14 cellular contexts compared by ENCODE assay signal in genomic region chr6:30766461-30767157, GRCh38. TPM values are rescaled to one million over a fixed set of nuclear protein-coding genes. Genes with fewer than 3 reads are reported as not detected.
A peak's percentile ranks its signal among the peaks of the same experiment; 100 is the strongest.
DNase-seq lines count a peak whose midpoint lies in the region; ATAC-seq, FAIRE-seq and TF ChIP-seq lines count a peak whose summit lies in the region.
"Had no signal": no experiment of that assay in that cellular context is flagged by ENCODE, and none has a peak within 500 bp of the region (broad histone marks: within the 10 kb centered on the region; RNA-seq: fewer than 3 reads in every experiment).

No MANE protein-coding gene starts in this region.

- POLR2A ChIA-PET in AG04450 (lab: Yijun Ruan, JAX): interaction anchor here (0.5 to 1.4 kb wide), 2 partner anchors 23 to 84 kb away, joined by 4 to 7 read pairs; partner anchors contain the start of gene IER3
- POLR2A ChIA-PET in HCT116 (lab: Charles Lee): interaction anchor here (0.8 to 12.4 kb wide), 9 partner anchors 8 to 52 kb away, joined by 3 to 195 read pairs (median 37); partner anchors contain the start of genes FLOT1 and IER3
- POLR2A ChIA-PET in HepG2 (lab: Yijun Ruan, JAX): interaction anchor here (0.9 to 11.8 kb wide), 7 partner anchors 14 to 61 kb away, joined by 3 to 414 read pairs (median 4); partner anchors contain the start of genes FLOT1, IER3 and MDC1

- H3K4me3 ChIP-seq in AG04450 (ENCODE audit: low read depth, low read length) (no peak overlapping the region), HCT116 (replicated peaks in 1 of 2; ENCODE audit: low read depth in 1 of 2, low read length in 2 of 2) (no peak overlapping the region), astrocyte (ENCODE audit: insufficient read depth, low read depth, low read length) (no peak overlapping the region), HepG2 (replicated peaks in 1 of 3; ENCODE audit: insufficient read depth in 1 of 3, low read depth in 2 of 3, low read length in 3 of 3) (no peak overlapping the region)
- H3K4me3 ChIP-seq: BLaER1 had no signal

- in situ Hi-C loops in HepG2 (cut with HindIII; ENCODE audit: extremely low pct_ligation_motif_present, low pct_unique_long_range_greater_than_20kb): no loop called here

- FAIRE-seq in astrocyte (lab: Jason Lieb, UNC) (no peak), HepG2 (lab: Jason Lieb, UNC) (no peak)

- H4K20me1 ChIP-seq in HCT116 (ENCODE audit: insufficient read depth) (no peaks in the 10 kb centered on the region), astrocyte (ENCODE audit: insufficient read depth, low read length) (no peaks in the 10 kb centered on the region), HepG2 (ENCODE audit: insufficient read depth, low read length) (no peaks in the 10 kb centered on the region)
- H4K20me1 ChIP-seq: BLaER1 had no signal

- RAD21 ChIA-PET in HCT116 (lab: Charles Lee; ENCODE audit: low non-redundant PET in 1 of 2, low total read pairs in 2 of 2, uncharacterized antibody in 2 of 2, unreplicated experiment in 2 of 2): interaction anchor here in 1 of 2 experiments (0.7 kb wide), 1 partner anchor 14 kb away, joined by 3 read pairs; no protein-coding TSS in a partner anchor

- 89% methylated on average over 6 of the region's 6 CpGs for WGBS in HepG2 (ENCODE audit: low lambda C conversion rate)

- H3K36me3 Mint-ChIP-seq in astrocyte (ENCODE audit: low read depth, unreplicated experiment): peaks cover 6% of the 10 kb centered on the region

- peaks cover 58% of the 10 kb centered on the region for H3K4me1 Mint-ChIP-seq in astrocyte (ENCODE audit: low read depth, unreplicated experiment)

- no peak overlapping the region for H2AFZ ChIP-seq in HCT116 (ENCODE audit: low read depth, low read length, poor library complexity, severe bottlenecking)
- no peak overlapping the region for H2AFZ ChIP-seq in astrocyte (ENCODE audit: low read depth, low read length)
- H2AFZ ChIP-seq in HepG2 (ENCODE audit: low read length): no peak overlapping the region

- TF ChIP-seq CTCF in AG04450 (IDR thresholded peaks at IDR 0.05; ENCODE audit: low read depth, low read length) (no peak), HCT116 (IDR thresholded peaks at IDR 0.05 in 2 of 3, conservative IDR thresholded peaks at IDR 0.05 in 1 of 3; ENCODE audit: borderline replicate concordance in 1 of 3, insufficient read depth in 1 of 3, low read depth in 2 of 3, low read length in 2 of 3) (no peak), astrocyte (IDR thresholded peaks at IDR 0.05; ENCODE audit: insufficient read depth, low read depth, low read length) (no peak), HepG2 (CRISPR knock-in tag; IDR thresholded peaks at IDR 0.05) (no peak)

- no peaks in the 10 kb centered on the region for H3K9me2 ChIP-seq in HCT116 (ENCODE audit: insufficient read depth)

- peaks cover 76 to 80% of the 10 kb centered on the region in 2 experiments for H3K4me1 ChIP-seq in HCT116 (ENCODE audit: control insufficient read depth in 1 of 2, insufficient read depth in 2 of 2, low read length in 2 of 2)
- peaks cover 47% of the 10 kb centered on the region for H3K4me1 ChIP-seq in astrocyte (ENCODE audit: insufficient read depth, low read length)
- H3K4me1 ChIP-seq in HepG2 (ENCODE audit: insufficient read depth, low read length): peaks cover 95% of the 10 kb centered on the region

- H3K9ac ChIP-seq in HCT116 (ENCODE audit: low read length) (0 out of 2 replicates have a peak overlapping the region, but pooled peaks have one; percentile 18), astrocyte (ENCODE audit: low read length) (peak overlapping the region; percentile 1), HepG2 (ENCODE audit: insufficient read depth, low read depth, low read length) (peak overlapping the region; percentile 6)
- H3K9ac ChIP-seq: BLaER1 had no signal

- BruUV-seq in HCT116 (replicated peaks; lab: Mats Ljungman, UMichigan) (no TSS peak), HepG2 (replicated peaks; lab: Mats Ljungman, UMichigan) (no TSS peak)

- H3K4me2 ChIP-seq in HCT116 (ENCODE audit: low read length): 0 out of 2 replicates have a peak overlapping the region, but pooled peaks have one; percentile 8
- H3K4me2 ChIP-seq in astrocyte (ENCODE audit: low read length): no peak overlapping the region
- no peak overlapping the region for H3K4me2 ChIP-seq in HepG2 (ENCODE audit: low read depth, low read length)

- CTCF ChIA-PET in AG04450 (lab: Charles Lee): interaction anchor here (0.6 to 1.0 kb wide), 4 partner anchors 10 to 149 kb away, joined by 3 to 5 read pairs (median 3); partner anchors contain the start of gene VARS2
- CTCF ChIA-PET in HCT116 (lab: Charles Lee): interaction anchor here (1.3 kb wide), 1 partner anchor 14 kb away, joined by 3 read pairs; no protein-coding TSS in a partner anchor
- CTCF ChIA-PET in HepG2 (lab: Yijun Ruan, JAX; ENCODE audit: low intra/inter-chr PET ratio, low total read pairs): no interaction called here

- no peaks in the 10 kb centered on the region for H3K9me3 ChIP-seq in AG04450 (ENCODE audit: control insufficient read depth, insufficient read depth, low read length)
- H3K9me3 ChIP-seq in HCT116 (ENCODE audit: control insufficient read depth in 1 of 2, insufficient read depth in 1 of 2, low read depth in 1 of 2, low read length in 2 of 2): no peaks in the 10 kb centered on the region
- no peaks in the 10 kb centered on the region for H3K9me3 ChIP-seq in astrocyte (ENCODE audit: insufficient read depth, low read depth, low read length)
- H3K9me3 ChIP-seq in HepG2 (ENCODE audit: low read length): no peaks in the 10 kb centered on the region

- DNase-seq in AG04450 (ENCODE audit: low read depth, low spot score) (no peak), HCT116 (ENCODE audit: low read depth, low spot score) (no peak), astrocyte (ENCODE audit: low read depth) (no peak), HepG2 (ENCODE audit: low spot score) (no peak), kidney glomerular epithelial cell (lab: John Stamatoyannopoulos, UW) (no peak), head of caudate nucleus (no peak)
- DNase-seq: EL, Kasumi-1, NCI-H1694 treated with DMSO at 0.1 percent for 48 hours, NCI-H526, retina had no signal

- TF ChIP-seq EP300 in HepG2 (IDR thresholded peaks at IDR 0.05; ENCODE audit: low read depth in 2 of 2, low read length in 2 of 2) (no peak), HepG2 (CRISPR knock-in tag; IDR thresholded peaks at IDR 0.05; ENCODE audit: borderline replicate concordance) (no peak)

- no peaks in the 10 kb centered on the region for H3K27me3 Mint-ChIP-seq in astrocyte (ENCODE audit: low read depth, unreplicated experiment)

- ATAC-seq in HCT116 (no peak), HepG2 (no peak), HG03139 (IDR thresholded peaks at IDR 0.05; ENCODE audit: unreplicated experiment) (no peak), GM18519 (IDR thresholded peaks at IDR 0.05; ENCODE audit: low FRiP score, unreplicated experiment) (no peak)

- H3K4me3 Mint-ChIP-seq in astrocyte (ENCODE audit: unreplicated experiment): no peak overlapping the region

- intact Hi-C loops in HCT116 (cut with micrococcal nuclease) (no loop called here), HepG2 (cut with micrococcal nuclease; ENCODE audit: unreplicated experiment) (no loop called here), head of caudate nucleus (cut with DNase I) (no loop called here)

- H3K27ac Mint-ChIP-seq in astrocyte (ENCODE audit: unreplicated experiment): peak overlapping the region; percentile 76

- H3K27ac ChIP-seq in AG04450 (ENCODE audit: low read depth, low read length): peak overlapping the region; percentile 21
- H3K27ac ChIP-seq in HCT116 (ENCODE audit: low read depth, low read length): peak overlapping the region; percentile 17; the same call in 1 of the 2 replicates
- H3K27ac ChIP-seq in astrocyte (ENCODE audit: low read depth, low read length): no peak overlapping the region
- peak overlapping the region; percentile 98 for H3K27ac ChIP-seq in HepG2 (ENCODE audit: extremely low read length, insufficient read depth, low read length)
- H3K27ac ChIP-seq: BLaER1 had no signal

- no peaks in the 10 kb centered on the region for H3K9me3 Mint-ChIP-seq in astrocyte (ENCODE audit: unreplicated experiment)

- H3K79me2 ChIP-seq in HCT116 (ENCODE audit: insufficient read depth, low read length): no peaks in the 10 kb centered on the region
- no peaks in the 10 kb centered on the region for H3K79me2 ChIP-seq in astrocyte (ENCODE audit: insufficient read depth, low read length)
- no peaks in the 10 kb centered on the region for H3K79me2 ChIP-seq in HepG2 (ENCODE audit: insufficient read depth, low read length)

- H3K36me3 ChIP-seq in HCT116 (ENCODE audit: control insufficient read depth in 1 of 2, insufficient read depth in 2 of 2, low read length in 2 of 2) (no peaks in the 10 kb centered on the region), astrocyte (ENCODE audit: insufficient read depth, low read length) (no peaks in the 10 kb centered on the region), HepG2 (replicated peaks in 1 of 2; ENCODE audit: control insufficient read depth in 1 of 2, insufficient read depth in 2 of 2, low read length in 2 of 2) (no peaks in the 10 kb centered on the region)
- H3K36me3 ChIP-seq: BLaER1 had no signal

- no peak for TF ChIP-seq RAD21 in HCT116 (IDR thresholded peaks at IDR 0.05; ENCODE audit: low read depth)
- no peak for TF ChIP-seq RAD21 in HepG2 (CRISPR knock-in tag; IDR thresholded peaks at IDR 0.05)

- no peaks in the 10 kb centered on the region for H3K27me3 ChIP-seq in AG04450 (ENCODE audit: control insufficient read depth, insufficient read depth, low read length)
- H3K27me3 ChIP-seq in HCT116 (ENCODE audit: insufficient read depth, low read length): no peaks in the 10 kb centered on the region
- H3K27me3 ChIP-seq in astrocyte (ENCODE audit: insufficient read depth, low read length): no peaks in the 10 kb centered on the region
- H3K27me3 ChIP-seq in HepG2 (ENCODE audit: control insufficient read depth in 1 of 2, insufficient read depth in 2 of 2, low read length in 2 of 2): no peaks in the 10 kb centered on the region
- H3K27me3 ChIP-seq: BLaER1 had no signal

- no peak for TF ChIP-seq POLR2A in HCT116 (IDR thresholded peaks at IDR 0.05; ENCODE audit: borderline replicate concordance, extremely low read depth, insufficient read depth, insufficient read length)
- no peak for TF ChIP-seq POLR2A in HepG2 (IDR thresholded peaks at IDR 0.05; ENCODE audit: insufficient read depth in 1 of 2, low read depth in 2 of 2, low read length in 2 of 2)

RNA-seq across cellular contexts. Expression of gene IER3, which starts 22.3 kb away (rescaled TPM):
- polyA plus RNA-seq in AG04450 (2011; rRNA removed) (85.2 and 98.7 TPM in 2 replicates), HepG2 (2011; rRNA removed) (131 and 151 TPM in 2 replicates)
- 59.6 and 80.4 TPM in 2 replicates for polyA minus RNA-seq in AG04450 (2011; rRNA and poly(A)+ RNA removed)
- total RNA-seq in HCT116 (2021; ENCODE audit: unreplicated experiment) (952 TPM), astrocyte (216 and 221 TPM in 2 replicates), HepG2 (2016; rRNA removed; fragmentation: Illumina TruSeq; extraction: Trizol) (28.7 and 51.1 TPM in 2 replicates)
- 1,025 and 1,062 TPM in 2 replicates for polyA plus RNA-seq in HCT116 (2012)
- total RNA-seq in HepG2 (2016; cell fraction: cytosol; rRNA removed; fragmentation: Illumina TruSeq; extraction: Trizol; ENCODE audit: low read depth): 83.5 and 89.8 TPM in 2 replicates
- total RNA-seq in HepG2 (2016; cell fraction: insoluble cytoplasmic fraction; rRNA removed; fragmentation: Illumina TruSeq; extraction: Trizol): 25.7 and 52.1 TPM in 2 replicates
- 91.3 and 101 TPM in 2 replicates for total RNA-seq in HepG2 (2016; cell fraction: membrane; rRNA removed; fragmentation: Illumina TruSeq; extraction: Trizol)
- 33.1 and 34.2 TPM in 2 replicates for total RNA-seq in HepG2 (2016; cell fraction: nucleus; rRNA removed; fragmentation: Illumina TruSeq; extraction: Trizol)
- polyA plus RNA-seq in HepG2 (2011; cell fraction: cytosol; rRNA removed): 117 TPM in 2 replicates
- polyA plus RNA-seq in HepG2 (2011; cell fraction: nucleus; rRNA removed): 111 and 130 TPM in 2 replicates
- polyA plus RNA-seq in HepG2 (2012): 130 and 313 TPM in 2 replicates
- 21.8 and 24.4 TPM in 2 replicates for polyA plus RNA-seq in HepG2 (2016; cell fraction: cytosol; fragmentation: Illumina TruSeq; extraction: Trizol; ENCODE audit: low read depth)
- 28.6 and 30.4 TPM in 2 replicates for polyA plus RNA-seq in HepG2 (2016; cell fraction: insoluble cytoplasmic fraction; fragmentation: Illumina TruSeq; extraction: Trizol; ENCODE audit: low read depth)
- 23.7 and 25.1 TPM in 2 replicates for polyA plus RNA-seq in HepG2 (2016; cell fraction: membrane; fragmentation: Illumina TruSeq; extraction: Trizol; ENCODE audit: low read depth)
- polyA plus RNA-seq in HepG2 (2016; cell fraction: nucleus; fragmentation: Illumina TruSeq; extraction: Trizol; ENCODE audit: insufficient read depth, low read depth): 72.1 and 79.6 TPM in 2 replicates
- 19.0 and 307 TPM in 2 replicates for polyA minus RNA-seq in HepG2 (2011; rRNA and poly(A)+ RNA removed; ENCODE audit: low replicate concordance)
- 213 and 378 TPM in 2 replicates for polyA minus RNA-seq in HepG2 (2011; cell fraction: cytosol; rRNA and poly(A)+ RNA removed)
- polyA minus RNA-seq in HepG2 (2011; cell fraction: nucleus; rRNA and poly(A)+ RNA removed): 95.2 and 99.7 TPM in 2 replicates

RNA-seq across cellular contexts. Expression of gene FLOT1, which starts 24.1 kb away (rescaled TPM):
- 155 and 156 TPM in 2 replicates for polyA plus RNA-seq in AG04450 (2011; rRNA removed)
- 96.0 and 99.8 TPM in 2 replicates for polyA minus RNA-seq in AG04450 (2011; rRNA and poly(A)+ RNA removed)
- total RNA-seq in HCT116 (2021; ENCODE audit: unreplicated experiment): 117 TPM
- polyA plus RNA-seq in HCT116 (2012): 124 and 132 TPM in 2 replicates
- 77.6 and 85.2 TPM in 2 replicates for total RNA-seq in astrocyte
- total RNA-seq in HepG2 (2016; rRNA removed; fragmentation: Illumina TruSeq; extraction: Trizol): 77.8 and 82.3 TPM in 2 replicates
- total RNA-seq in HepG2 (2016; cell fraction: cytosol; rRNA removed; fragmentation: Illumina TruSeq; extraction: Trizol; ENCODE audit: low read depth): 113 and 115 TPM in 2 replicates
- total RNA-seq in HepG2 (2016; cell fraction: insoluble cytoplasmic fraction; rRNA removed; fragmentation: Illumina TruSeq; extraction: Trizol): 72.3 and 79.6 TPM in 2 replicates
- 145 and 152 TPM in 2 replicates for total RNA-seq in HepG2 (2016; cell fraction: membrane; rRNA removed; fragmentation: Illumina TruSeq; extraction: Trizol)
- total RNA-seq in HepG2 (2016; cell fraction: nucleus; rRNA removed; fragmentation: Illumina TruSeq; extraction: Trizol): 43.2 and 49.0 TPM in 2 replicates
- 130 and 150 TPM in 2 replicates for polyA plus RNA-seq in HepG2 (2011; rRNA removed)
- 126 and 128 TPM in 2 replicates for polyA plus RNA-seq in HepG2 (2011; cell fraction: cytosol; rRNA removed)
- 139 and 173 TPM in 2 replicates for polyA plus RNA-seq in HepG2 (2011; cell fraction: nucleus; rRNA removed)
- 119 and 142 TPM in 2 replicates for polyA plus RNA-seq in HepG2 (2012)
- 217 and 220 TPM in 2 replicates for polyA plus RNA-seq in HepG2 (2016; cell fraction: cytosol; fragmentation: Illumina TruSeq; extraction: Trizol; ENCODE audit: low read depth)
- 116 and 125 TPM in 2 replicates for polyA plus RNA-seq in HepG2 (2016; cell fraction: insoluble cytoplasmic fraction; fragmentation: Illumina TruSeq; extraction: Trizol; ENCODE audit: low read depth)
- polyA plus RNA-seq in HepG2 (2016; cell fraction: membrane; fragmentation: Illumina TruSeq; extraction: Trizol; ENCODE audit: low read depth): 219 and 220 TPM in 2 replicates
- 146 and 154 TPM in 2 replicates for polyA plus RNA-seq in HepG2 (2016; cell fraction: nucleus; fragmentation: Illumina TruSeq; extraction: Trizol; ENCODE audit: insufficient read depth, low read depth)
- 102 and 133 TPM in 2 replicates for polyA minus RNA-seq in HepG2 (2011; rRNA and poly(A)+ RNA removed; ENCODE audit: low replicate concordance)
- polyA minus RNA-seq in HepG2 (2011; cell fraction: cytosol; rRNA and poly(A)+ RNA removed): 49.8 and 51.9 TPM in 2 replicates
- polyA minus RNA-seq in HepG2 (2011; cell fraction: nucleus; rRNA and poly(A)+ RNA removed): 34.5 and 57.3 TPM in 2 replicates

RNA-seq across cellular contexts. Expression of gene TUBB, which starts 46.5 kb away (rescaled TPM):
- polyA plus RNA-seq in AG04450 (2011; rRNA removed) (1,457 and 1,715 TPM in 2 replicates), HepG2 (2011; rRNA removed) (980 and 1,163 TPM in 2 replicates)
- 1,694 and 2,026 TPM in 2 replicates for polyA minus RNA-seq in AG04450 (2011; rRNA and poly(A)+ RNA removed)
- total RNA-seq in HCT116 (2021; ENCODE audit: unreplicated experiment) (886 TPM), astrocyte (815 and 887 TPM in 2 replicates), HepG2 (2016; rRNA removed; fragmentation: Illumina TruSeq; extraction: Trizol) (911 and 1,275 TPM in 2 replicates)
- polyA plus RNA-seq in HCT116 (2012): 716 and 796 TPM in 2 replicates
- total RNA-seq in HepG2 (2016; cell fraction: cytosol; rRNA removed; fragmentation: Illumina TruSeq; extraction: Trizol; ENCODE audit: low read depth): 241 and 250 TPM in 2 replicates
- total RNA-seq in HepG2 (2016; cell fraction: insoluble cytoplasmic fraction; rRNA removed; fragmentation: Illumina TruSeq; extraction: Trizol): 892 and 1,275 TPM in 2 replicates
- total RNA-seq in HepG2 (2016; cell fraction: membrane; rRNA removed; fragmentation: Illumina TruSeq; extraction: Trizol): 542 and 545 TPM in 2 replicates
- total RNA-seq in HepG2 (2016; cell fraction: nucleus; rRNA removed; fragmentation: Illumina TruSeq; extraction: Trizol): 386 and 402 TPM in 2 replicates
- polyA plus RNA-seq in HepG2 (2011; cell fraction: cytosol; rRNA removed): 853 and 1,099 TPM in 2 replicates
- polyA plus RNA-seq in HepG2 (2011; cell fraction: nucleus; rRNA removed): 241 and 246 TPM in 2 replicates
- 478 and 597 TPM in 2 replicates for polyA plus RNA-seq in HepG2 (2012)
- 300 and 321 TPM in 2 replicates for polyA plus RNA-seq in HepG2 (2016; cell fraction: cytosol; fragmentation: Illumina TruSeq; extraction: Trizol; ENCODE audit: low read depth)
- 2,019 and 2,085 TPM in 2 replicates for polyA plus RNA-seq in HepG2 (2016; cell fraction: insoluble cytoplasmic fraction; fragmentation: Illumina TruSeq; extraction: Trizol; ENCODE audit: low read depth)
- 586 and 657 TPM in 2 replicates for polyA plus RNA-seq in HepG2 (2016; cell fraction: membrane; fragmentation: Illumina TruSeq; extraction: Trizol; ENCODE audit: low read depth)
- 686 and 716 TPM in 2 replicates for polyA plus RNA-seq in HepG2 (2016; cell fraction: nucleus; fragmentation: Illumina TruSeq; extraction: Trizol; ENCODE audit: insufficient read depth, low read depth)
- polyA minus RNA-seq in HepG2 (2011; rRNA and poly(A)+ RNA removed; ENCODE audit: low replicate concordance): 1,833 and 2,373 TPM in 2 replicates
- polyA minus RNA-seq in HepG2 (2011; cell fraction: cytosol; rRNA and poly(A)+ RNA removed): 412 and 479 TPM in 2 replicates
- polyA minus RNA-seq in HepG2 (2011; cell fraction: nucleus; rRNA and poly(A)+ RNA removed): 105 and 134 TPM in 2 replicates

RNA-seq across cellular contexts. Expression of gene MDC1, which starts 49.5 kb away (rescaled TPM):
- polyA plus RNA-seq in AG04450 (2011; rRNA removed) (4.1 and 6.8 TPM in 2 replicates), HepG2 (2011; rRNA removed) (11.7 and 14.0 TPM in 2 replicates)
- 9.0 and 9.5 TPM in 2 replicates for polyA minus RNA-seq in AG04450 (2011; rRNA and poly(A)+ RNA removed)
- total RNA-seq in HCT116 (2021; ENCODE audit: unreplicated experiment) (75.8 TPM), astrocyte (25.2 and 25.4 TPM in 2 replicates), HepG2 (2016; rRNA removed; fragmentation: Illumina TruSeq; extraction: Trizol) (8.4 and 20.5 TPM in 2 replicates)
- 55.7 and 59.3 TPM in 2 replicates for polyA plus RNA-seq in HCT116 (2012)
- total RNA-seq in HepG2 (2016; cell fraction: cytosol; rRNA removed; fragmentation: Illumina TruSeq; extraction: Trizol; ENCODE audit: low read depth): 2.6 TPM in 2 replicates
- total RNA-seq in HepG2 (2016; cell fraction: insoluble cytoplasmic fraction; rRNA removed; fragmentation: Illumina TruSeq; extraction: Trizol): 9.0 and 18.7 TPM in 2 replicates
- total RNA-seq in HepG2 (2016; cell fraction: membrane; rRNA removed; fragmentation: Illumina TruSeq; extraction: Trizol): 7.6 TPM in 2 replicates
- total RNA-seq in HepG2 (2016; cell fraction: nucleus; rRNA removed; fragmentation: Illumina TruSeq; extraction: Trizol): 18.3 and 20.9 TPM in 2 replicates
- 4.5 and 6.7 TPM in 2 replicates for polyA plus RNA-seq in HepG2 (2011; cell fraction: cytosol; rRNA removed)
- polyA plus RNA-seq in HepG2 (2011; cell fraction: nucleus; rRNA removed): 39.8 and 42.9 TPM in 2 replicates
- 14.2 and 21.0 TPM in 2 replicates for polyA plus RNA-seq in HepG2 (2012)
- 1.2 and 1.3 TPM in 2 replicates for polyA plus RNA-seq in HepG2 (2016; cell fraction: cytosol; fragmentation: Illumina TruSeq; extraction: Trizol; ENCODE audit: low read depth)
- polyA plus RNA-seq in HepG2 (2016; cell fraction: insoluble cytoplasmic fraction; fragmentation: Illumina TruSeq; extraction: Trizol; ENCODE audit: low read depth): 13.9 and 27.7 TPM in 2 replicates
- polyA plus RNA-seq in HepG2 (2016; cell fraction: membrane; fragmentation: Illumina TruSeq; extraction: Trizol; ENCODE audit: low read depth): 2.2 and 3.4 TPM in 2 replicates
- polyA plus RNA-seq in HepG2 (2016; cell fraction: nucleus; fragmentation: Illumina TruSeq; extraction: Trizol; ENCODE audit: insufficient read depth, low read depth): 66.8 and 94.4 TPM in 2 replicates
- 16.6 and 29.4 TPM in 2 replicates for polyA minus RNA-seq in HepG2 (2011; rRNA and poly(A)+ RNA removed; ENCODE audit: low replicate concordance)
- 8.0 and 10.3 TPM in 2 replicates for polyA minus RNA-seq in HepG2 (2011; cell fraction: cytosol; rRNA and poly(A)+ RNA removed)
- 7.6 and 9.1 TPM in 2 replicates for polyA minus RNA-seq in HepG2 (2011; cell fraction: nucleus; rRNA and poly(A)+ RNA removed)
